In the genomic region with DNA sequence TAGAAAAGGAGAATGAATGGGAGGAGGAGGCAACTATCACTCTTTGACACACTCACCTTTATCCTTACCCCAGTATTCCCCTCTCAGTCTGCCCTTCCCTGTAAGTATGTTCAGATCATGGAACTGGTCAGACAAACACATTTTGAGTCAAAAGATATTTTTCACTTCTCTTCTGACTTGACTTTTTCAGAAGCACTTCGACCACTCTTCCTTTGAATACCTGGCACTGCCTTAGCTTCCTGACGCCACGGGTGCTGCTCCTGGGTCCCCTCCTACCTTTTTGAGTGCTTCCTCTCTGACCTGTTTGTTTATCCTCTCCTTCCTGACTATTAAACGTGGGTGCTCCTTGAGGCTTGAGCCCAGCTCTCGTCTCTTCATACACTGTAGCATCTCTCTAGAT, we compare ENCODE assay signal across 16 cellular contexts. TPM values are rescaled to one million over a fixed set of nuclear protein-coding genes. Genes with fewer than 3 reads are reported as not detected.
A peak's percentile ranks its signal among the peaks of the same experiment; 100 is the strongest.
DNase-seq lines count a peak whose midpoint lies in the region; ATAC-seq and TF ChIP-seq lines count a peak whose summit lies in the region.
"Had no signal": no experiment of that assay in that cellular context is flagged by ENCODE, and none has a peak within 500 bp of the region (broad histone marks: within the 10 kb centered on the region; RNA-seq: fewer than 3 reads in every experiment).

No MANE protein-coding gene starts in this region.

- intact Hi-C loops in natural killer cell (cut with micrococcal nuclease): no loop called here
- intact Hi-C loops in activated T-helper 2 cell treated with anti-CD3 and anti-CD28 coated beads, Interferon-gamma antibody, Interleukin-2, Interleukin-4, amounts not matched to agents 10 μg/mL and 5 μg/mL and 100 μg/mL, durations not matched to agents 14 hours and 24 hours and 36 hours (cut with micrococcal nuclease): loop anchor here (2.0 to 10.0 kb wide), 3 partner anchors 74 to 1100 kb away; a partner anchor contains a TSS
- intact Hi-C loops in thyroid gland (cut with DNase I): loop anchor here (10.0 kb wide), 1 partner anchor 70 kb away; a partner anchor contains a TSS
- intact Hi-C loops in left ventricle myocardium superior (cut with micrococcal nuclease): no loop called here

- peaks cover 10 to 12% of the 10 kb centered on the region in 2 donors for H3K4me1 Mint-ChIP-seq in natural killer cell treated with Interleukin-12 subunit alpha and Interleukin-12 subunit beta and Interleukin-15 and Interleukin-18, amount 100 ng/mL, for 72 hours (ENCODE audit: low read depth in 2 of 2)
- peaks cover 10 to 13% of the 10 kb centered on the region in 2 donors for H3K4me1 Mint-ChIP-seq in natural killer cell
- peaks cover 60% of the 10 kb centered on the region for H3K4me1 Mint-ChIP-seq in activated T-helper 2 cell treated with anti-CD3 and anti-CD28 coated beads, Interferon-gamma antibody, Interleukin-2, Interleukin-4, amounts not matched to agents 10 μg/mL and 5 μg/mL and 100 μg/mL, durations not matched to agents 14 hours and 24 hours and 36 hours (ENCODE audit: low read depth)

- H3K4me3 Mint-ChIP-seq in natural killer cell treated with Interleukin-12 subunit alpha and Interleukin-12 subunit beta and Interleukin-15 and Interleukin-18, amount 100 ng/mL, for 72 hours: peak overlapping the region; percentile 11
- H3K4me3 Mint-ChIP-seq in natural killer cell: no peak overlapping the region
- H3K4me3 Mint-ChIP-seq in activated T-helper 2 cell treated with anti-CD3 and anti-CD28 coated beads, Interferon-gamma antibody, Interleukin-2, Interleukin-4, amounts not matched to agents 10 μg/mL and 5 μg/mL and 100 μg/mL, durations not matched to agents 14 hours and 24 hours and 36 hours (ENCODE audit: low read depth): peak overlapping the region; percentile 2

- H3K36me3 ChIP-seq in thyroid gland: no peaks in the 10 kb centered on the region
- H3K36me3 ChIP-seq: suprapubic skin had no signal

- no peak for DNase-seq in natural killer cell treated with Interleukin-12 subunit alpha and Interleukin-12 subunit beta and Interleukin-15 and Interleukin-18, amount 100 ng/mL, for 72 hours (ENCODE audit: low spot score)
- DNase-seq in natural killer cell (no peak), thyroid gland (peak; percentile 72 to 73), NCI-H2107 treated with DMSO at 0.1 percent for 48 hours (lab: John Stamatoyannopoulos, UW; ENCODE audit: unreplicated experiment) (no peak), left ventricle myocardium superior (no peak), retina (no peak)
- no peak for DNase-seq in activated T-helper 2 cell treated with anti-CD3 and anti-CD28 coated beads, Interferon-gamma antibody, Interleukin-2, Interleukin-4, amounts not matched to agents 10 μg/mL and 5 μg/mL and 100 μg/mL, durations not matched to agents 14 hours and 24 hours and 36 hours (ENCODE audit: low spot score)
- DNase-seq: DMS 273 treated with DMSO at 0.1 percent for 48 hours, mucosa of descending colon, NCI-H2081, NCI-H82, RPMI8226, small intestine had no signal

- no peaks in the 10 kb centered on the region for H3K9me3 Mint-ChIP-seq in natural killer cell treated with Interleukin-12 subunit alpha and Interleukin-12 subunit beta and Interleukin-15 and Interleukin-18, amount 100 ng/mL, for 72 hours
- H3K9me3 Mint-ChIP-seq in natural killer cell: no peaks in the 10 kb centered on the region
- peaks cover 3% of the 10 kb centered on the region for H3K9me3 Mint-ChIP-seq in activated T-helper 2 cell treated with anti-CD3 and anti-CD28 coated beads, Interferon-gamma antibody, Interleukin-2, Interleukin-4, amounts not matched to agents 10 μg/mL and 5 μg/mL and 100 μg/mL, durations not matched to agents 14 hours and 24 hours and 36 hours

- WGBS in thyroid gland, 2 donors: 18 to 33% methylated on average over 5 of the region's 5 CpGs

- H3K4me1 ChIP-seq in thyroid gland: peaks cover 5 to 17% of the 10 kb centered on the region in 2 donors

- peaks cover 8 to 14% of the 10 kb centered on the region in 2 donors for H3K27me3 Mint-ChIP-seq in natural killer cell treated with Interleukin-12 subunit alpha and Interleukin-12 subunit beta and Interleukin-15 and Interleukin-18, amount 100 ng/mL, for 72 hours
- peaks cover 7 to 12% of the 10 kb centered on the region in 2 donors for H3K27me3 Mint-ChIP-seq in natural killer cell (ENCODE audit: low read depth in 2 of 2)
- no peaks in the 10 kb centered on the region for H3K27me3 Mint-ChIP-seq in activated T-helper 2 cell treated with anti-CD3 and anti-CD28 coated beads, Interferon-gamma antibody, Interleukin-2, Interleukin-4, amounts not matched to agents 10 μg/mL and 5 μg/mL and 100 μg/mL, durations not matched to agents 14 hours and 24 hours and 36 hours (ENCODE audit: low read depth)

- H3K27ac ChIP-seq in thyroid gland: peak overlapping the region; percentile 30 to 64 (median 34)
- H3K27ac ChIP-seq: suprapubic skin had no signal

- H3K27me3 ChIP-seq in thyroid gland: no peaks in the 10 kb centered on the region
- H3K27me3 ChIP-seq: suprapubic skin had no signal

- TF ChIP-seq CTCF in natural killer cell (IDR thresholded peaks at IDR 0.05) (no peak), thyroid gland (IDR thresholded peaks at IDR 0.05) (no peak)

- H3K36me3 Mint-ChIP-seq in natural killer cell treated with Interleukin-12 subunit alpha and Interleukin-12 subunit beta and Interleukin-15 and Interleukin-18, amount 100 ng/mL, for 72 hours: no peaks in the 10 kb centered on the region
- H3K36me3 Mint-ChIP-seq in natural killer cell: no peaks in the 10 kb centered on the region
- peaks cover 3% of the 10 kb centered on the region for H3K36me3 Mint-ChIP-seq in activated T-helper 2 cell treated with anti-CD3 and anti-CD28 coated beads, Interferon-gamma antibody, Interleukin-2, Interleukin-4, amounts not matched to agents 10 μg/mL and 5 μg/mL and 100 μg/mL, durations not matched to agents 14 hours and 24 hours and 36 hours (ENCODE audit: low read depth)

- peak in 1 of 2 donors; percentile 28 for TF ChIP-seq POLR2A in thyroid gland (IDR thresholded peaks at IDR 0.05)

- ATAC-seq in natural killer cell treated with Interleukin-12 subunit alpha and Interleukin-12 subunit beta and Interleukin-15 and Interleukin-18, amount 100 ng/mL, for 72 hours: no peak
- no peak for ATAC-seq in natural killer cell
- ATAC-seq in HG02973 (IDR thresholded peaks at IDR 0.05; ENCODE audit: unreplicated experiment): peak; percentile 16
- no peak for ATAC-seq in left ventricle myocardium superior

- H3K27ac Mint-ChIP-seq in natural killer cell treated with Interleukin-12 subunit alpha and Interleukin-12 subunit beta and Interleukin-15 and Interleukin-18, amount 100 ng/mL, for 72 hours: no peak overlapping the region
- H3K27ac Mint-ChIP-seq in natural killer cell: no peak overlapping the region
- peak overlapping the region; percentile 90 for H3K27ac Mint-ChIP-seq in activated T-helper 2 cell treated with anti-CD3 and anti-CD28 coated beads, Interferon-gamma antibody, Interleukin-2, Interleukin-4, amounts not matched to agents 10 μg/mL and 5 μg/mL and 100 μg/mL, durations not matched to agents 14 hours and 24 hours and 36 hours

- no peaks in the 10 kb centered on the region for H3K9me3 ChIP-seq in thyroid gland
- H3K9me3 ChIP-seq: mucosa of descending colon, suprapubic skin had no signal

- no peak overlapping the region for H3K4me3 ChIP-seq in thyroid gland (replicated peaks in 1 of 3)
- H3K4me3 ChIP-seq: mucosa of descending colon, suprapubic skin had no signal

RNA-seq across cellular contexts. Expression of a gene that starts 19.8 kb away (rescaled TPM):
- not detected for total RNA-seq in natural killer cell treated with Interleukin-12 subunit alpha and Interleukin-12 subunit beta and Interleukin-15 and Interleukin-18, amount 100 ng/mL, for 72 hours
- total RNA-seq in natural killer cell: not detected
- total RNA-seq in activated T-helper 2 cell treated with anti-CD3 and anti-CD28 coated beads, Interferon-gamma antibody, Interleukin-2, Interleukin-4, amounts not matched to agents 10 μg/mL and 5 μg/mL and 100 μg/mL, durations not matched to agents 14 hours and 24 hours and 36 hours: not detected in 2 replicates
- total RNA-seq in thyroid gland: under 1 TPM in 3 of 4 donors, not detected in 1; 0.13 to 0.98 (median 0.54) TPM
- 0.62 TPM for total RNA-seq in left ventricle myocardium superior
- total RNA-seq: mucosa of descending colon; T-helper 2 cell treated with Interferon-gamma antibody and Interleukin-4, amounts not matched to agents 100 ng/mL and 5 ng/mL, for 36 hours had no signal

Comparison
In these comparisons a context has a peak if more than half of its experiments do, and no peak if none do; other contexts are left out.
1. DNase-seq: peak in thyroid gland (2 of 2); none in natural killer cell treated with Interleukin-12 subunit alpha and Interleukin-12 subunit beta and Interleukin-15 and Interleukin-18, amount 100 ng/mL, for 72 hours (single experiment), natural killer cell (single experiment), activated T-helper 2 cell treated with anti-CD3 and anti-CD28 coated beads, Interferon-gamma antibody, Interleukin-2, Interleukin-4, amounts not matched to agents 10 μg/mL and 5 μg/mL and 100 μg/mL, durations not matched to agents 14 hours and 24 hours and 36 hours (single experiment), NCI-H2107 treated with DMSO at 0.1 percent for 48 hours (single experiment), left ventricle myocardium superior (single experiment) and retina (single experiment).
2. intact Hi-C loops: an anchor here in activated T-helper 2 cell treated with anti-CD3 and anti-CD28 coated beads, Interferon-gamma antibody, Interleukin-2, Interleukin-4, amounts not matched to agents 10 μg/mL and 5 μg/mL and 100 μg/mL, durations not matched to agents 14 hours and 24 hours and 36 hours (2.0 to 10.0 kb wide) and thyroid gland (10.0 kb wide); none called in natural killer cell and left ventricle myocardium superior.